In genomic region chr2:11477994-11478393, GRCh38 we compare ENCODE assay signal across 8 cellular contexts. TPM values are rescaled to one million over a fixed set of nuclear protein-coding genes. Genes with fewer than 3 reads are reported as not detected.
DNase-seq lines count a peak whose midpoint lies in the region; ATAC-seq, FAIRE-seq and TF ChIP-seq lines count a peak whose summit lies in the region.

No MANE protein-coding gene starts in this region.

- no peaks in the 10 kb centered on the region for H3K27me3 ChIP-seq in dorsolateral prefrontal cortex
- H3K27me3 ChIP-seq in lung (ENCODE audit: control insufficient read depth, insufficient read depth), result peaks cover 6% of the 10 kb centered on the region

- peak; percentile 86 for DNase-seq in NCI-H510A treated with DMSO at 0.1 percent for 48 hours (lab: John Stamatoyannopoulos, UW)
- peak; percentile 79 to 81 for DNase-seq in activated CD4-positive, alpha-beta T cell treated with anti-CD3 and anti-CD28 coated beads, Interleukin-2, amount 50 U/mL, for 4 hours
- DNase-seq in dorsolateral prefrontal cortex, result peak; percentile 85 to 98 (median 94)
- peak; percentile 85 for DNase-seq in lung (ENCODE audit: low spot score)
- DNase-seq in stimulated activated CD8-positive, alpha-beta memory T cell treated with anti-CD3 and anti-CD28 coated beads, Interleukin-12 subunit alpha, Interleukin-12 subunit beta, amount 100 ng/mL, for 4 hours (ENCODE audit: low read depth), result peak; percentile 48

- no peaks in the 10 kb centered on the region for H3K9me3 ChIP-seq in lung (ENCODE audit: control insufficient read depth in 2 of 2, insufficient read depth in 1 of 2, low read length in 1 of 2)

- H3K27ac ChIP-seq in dorsolateral prefrontal cortex (peak overlapping the region in 9 of 59 donors; percentile 0 to 44 (median 21)), lung (ENCODE audit: low read depth in 1 of 2, low read length in 1 of 2) (no peak overlapping the region)

- intact Hi-C loops in dorsolateral prefrontal cortex (cut with DNase I), result loop anchor here (1.0 to 10.0 kb wide), 3 partner anchors 105 to 307 kb away; no protein-coding TSS in a partner anchor

- H3K4me3 ChIP-seq in dorsolateral prefrontal cortex (no peak overlapping the region), lung (no peak overlapping the region)

- 39 to 43% methylated on average over 2 of the region's 2 CpGs for WGBS in lung, 2 donors

- no peaks in the 10 kb centered on the region for H3K36me3 ChIP-seq in lung (ENCODE audit: control insufficient read depth in 2 of 2, insufficient read depth in 2 of 2, low read length in 2 of 2)

- FAIRE-seq in A204.1 (lab: Jason Lieb, UNC), result peak; percentile 72

- H3K4me1 ChIP-seq in lung (ENCODE audit: control insufficient read depth in 2 of 2, insufficient read depth in 2 of 2, low read length in 2 of 2), result peaks cover 0 to 7% of the 10 kb centered on the region in 2 donors

- ATAC-seq in GM18498 (IDR thresholded peaks at IDR 0.05; ENCODE audit: unreplicated experiment) (peak; percentile 74), HG03108 (IDR thresholded peaks at IDR 0.05; ENCODE audit: unreplicated experiment) (peak; percentile 73), lung (ENCODE audit: insufficient read depth, low FRiP score) (no peak)

- TF ChIP-seq CTCF in dorsolateral prefrontal cortex (IDR thresholded peaks at IDR 0.05 in 54 of 56, conservative IDR thresholded peaks at IDR 0.05 in 2 of 56; ENCODE audit: low read depth in 1 of 56, partially characterized antibody in 56 of 56) (peak; percentile 90 to 100 (median 97)), lung (IDR thresholded peaks at IDR 0.05; ENCODE audit: control extremely low read depth, extremely low read depth) (peak; percentile 78)

RNA-seq across cellular contexts. Expression of gene E2F6, which starts 12.0 kb away (rescaled TPM):
- 10 to 100 TPM in 110 of 120 experiments, 1 to 10 TPM in 10; 8.2 to 19.7 (median 12.6) TPM for total RNA-seq in dorsolateral prefrontal cortex
- 10 to 100 TPM; 12.7 to 13.8 TPM for total RNA-seq in lung
- 1 to 10 TPM; 8.5 to 9.4 TPM for polyA plus RNA-seq in lung

RNA-seq across cellular contexts. Expression of gene GREB1, which starts 55.9 kb away (rescaled TPM):
- total RNA-seq in dorsolateral prefrontal cortex (10 to 100 TPM; 21.2 to 61.8 (median 37.2) TPM), lung (1 to 10 TPM; 2.9 to 3.3 TPM)
- under 1 TPM; 0.23 to 0.67 TPM for polyA plus RNA-seq in lung

Comparison
In these comparisons a context has a peak if more than half of its experiments do, and no peak if none do; other contexts are left out.
1. RNA of gene GREB1, which starts 55.9 kb away (total RNA-seq): 21.2 to 61.8 TPM in dorsolateral prefrontal cortex; 2.9 to 3.3 TPM in lung; every median in the first group is over 4 times any median in the second.
2. Peak in every context shown above with its lines, with median percentiles within 50 percentile points of each other: DNase-seq.